21 cellular contexts compared by ENCODE assay signal in the genomic region with DNA sequence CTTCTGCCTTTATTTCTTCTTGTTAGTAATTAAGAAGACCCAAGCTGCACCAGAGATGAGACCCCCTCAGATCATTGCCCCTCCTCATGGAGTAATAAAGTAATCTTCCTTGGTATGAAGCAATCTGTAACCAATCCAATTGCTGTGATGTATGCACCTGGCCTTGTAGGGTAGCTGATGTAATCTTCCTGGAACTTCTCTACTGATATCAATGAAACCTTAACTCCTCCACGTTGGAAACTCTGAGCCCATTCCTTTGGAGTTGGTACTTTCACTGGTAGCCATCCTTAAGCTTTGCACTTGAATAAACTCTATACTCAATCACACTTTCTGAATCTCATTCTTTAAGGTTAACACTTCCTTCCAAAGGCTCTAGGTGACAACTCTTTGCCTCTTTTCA. TPM values are rescaled to one million over a fixed set of nuclear protein-coding genes. Genes with fewer than 3 reads are reported as not detected.
DNase-seq lines count a peak whose midpoint lies in the region; ATAC-seq and TF ChIP-seq lines count a peak whose summit lies in the region.
"Had no signal": no experiment of that assay in that cellular context is flagged by ENCODE, and none has a peak within 500 bp of the region (broad histone marks: within the 10 kb centered on the region; RNA-seq: fewer than 3 reads in every experiment).

No MANE protein-coding gene starts in this region.

- intact Hi-C loops in natural killer cell (cut with micrococcal nuclease): no loop called here

- no peak overlapping the region for H3K4me3 ChIP-seq in fibroblast of pulmonary artery (replicated peaks; ENCODE audit: low read depth, low read length)
- H3K4me3 ChIP-seq: A549; BLaER1 treated with 17β-estradiol and CSF1 and Interleukin-3, amounts not matched to agents 10 nM and 100 nM had no signal

- H3K4me1 Mint-ChIP-seq in natural killer cell: peaks cover 10 to 11% of the 10 kb centered on the region in 2 donors
- H3K4me1 Mint-ChIP-seq in natural killer cell treated with Interleukin-12 subunit alpha and Interleukin-12 subunit beta and Interleukin-15 and Interleukin-18, amount 100 ng/mL, for 72 hours (ENCODE audit: low read depth in 2 of 2): peaks cover 0 to 8% of the 10 kb centered on the region in 2 donors
- H3K4me1 Mint-ChIP-seq in activated CD4-positive, alpha-beta T cell treated with anti-CD3 and anti-CD28 coated beads, Interleukin-2, amount 10 ng/mL, durations not matched to agents 7 days and 5 days: no peaks in the 10 kb centered on the region
- H3K4me1 Mint-ChIP-seq: B cell; CD4-positive, alpha-beta memory T cell; CD4-positive, CD25-positive, alpha-beta regulatory T cell had no signal

- H3K27ac Mint-ChIP-seq in natural killer cell: no peak overlapping the region
- H3K27ac Mint-ChIP-seq in natural killer cell treated with Interleukin-12 subunit alpha and Interleukin-12 subunit beta and Interleukin-15 and Interleukin-18, amount 100 ng/mL, for 72 hours: no peak overlapping the region
- no peak overlapping the region for H3K27ac Mint-ChIP-seq in activated CD4-positive, alpha-beta T cell treated with anti-CD3 and anti-CD28 coated beads, Interleukin-2, amount 10 ng/mL, durations not matched to agents 7 days and 5 days
- H3K27ac Mint-ChIP-seq: B cell; CD4-positive, alpha-beta memory T cell; CD4-positive, CD25-positive, alpha-beta regulatory T cell had no signal

- ATAC-seq in natural killer cell (peak in 2 of 3 donors; percentile 46 to 69), omental fat pad (ENCODE audit: low FRiP score) (peak; percentile 94), HG03039 (IDR thresholded peaks at IDR 0.05; ENCODE audit: unreplicated experiment) (no peak)
- ATAC-seq in natural killer cell treated with Interleukin-12 subunit alpha and Interleukin-12 subunit beta and Interleukin-15 and Interleukin-18, amount 100 ng/mL, for 72 hours: no peak
- ATAC-seq: A549 had no signal

- POLR2A ChIA-PET in activated CD4-positive, alpha-beta T cell treated with anti-CD3 and anti-CD28 coated beads, Interleukin-2, amount 10 ng/mL, durations not matched to agents 7 days and 5 days (lab: Charles Lee): no interaction called here

- TF ChIP-seq CTCF in natural killer cell (IDR thresholded peaks at IDR 0.05) (no peak), fibroblast of pulmonary artery (IDR thresholded peaks at IDR 0.05; ENCODE audit: low read length, missing control alignments) (no peak), omental fat pad (IDR thresholded peaks at IDR 0.05) (no peak)

- H3K36me3 Mint-ChIP-seq in natural killer cell: no peaks in the 10 kb centered on the region
- no peaks in the 10 kb centered on the region for H3K36me3 Mint-ChIP-seq in natural killer cell treated with Interleukin-12 subunit alpha and Interleukin-12 subunit beta and Interleukin-15 and Interleukin-18, amount 100 ng/mL, for 72 hours
- no peaks in the 10 kb centered on the region for H3K36me3 Mint-ChIP-seq in activated CD4-positive, alpha-beta T cell treated with anti-CD3 and anti-CD28 coated beads, Interleukin-2, amount 10 ng/mL, durations not matched to agents 7 days and 5 days (ENCODE audit: low read depth)
- H3K36me3 Mint-ChIP-seq: CD4-positive, alpha-beta memory T cell; CD4-positive, CD25-positive, alpha-beta regulatory T cell; CD8-positive, alpha-beta memory T cell had no signal

- CTCF ChIA-PET in activated CD4-positive, alpha-beta T cell treated with anti-CD3 and anti-CD28 coated beads, Interleukin-2, amount 10 ng/mL, durations not matched to agents 7 days and 5 days (lab: Charles Lee): no interaction called here

- DNase-seq in natural killer cell (no peak), amniotic epithelial cell (ENCODE audit: low read depth) (peak; percentile 83), fibroblast of pulmonary artery (ENCODE audit: low read depth) (peak; percentile 14), omental fat pad (ENCODE audit: low spot score) (no peak), NCI-H187 treated with DMSO at 0.1 percent for 48 hours (lab: John Stamatoyannopoulos, UW) (no peak)
- no peak for DNase-seq in natural killer cell treated with Interleukin-12 subunit alpha and Interleukin-12 subunit beta and Interleukin-15 and Interleukin-18, amount 100 ng/mL, for 72 hours (ENCODE audit: low spot score)
- no peak for DNase-seq in activated CD4-positive, alpha-beta T cell treated with anti-CD3 and anti-CD28 coated beads, Interleukin-2, amount 10 ng/mL, durations not matched to agents 7 days and 5 days
- DNase-seq: AML-193; CD4-positive, alpha-beta memory T cell; CD4-positive, CD25-positive, alpha-beta regulatory T cell; CD8-positive, alpha-beta memory T cell; COR-L47; DMS 273 treated with DMSO at 0.1 percent for 48 hours; DMS153; DMS53; DMS79; GF-D8 had no signal

- H3K4me3 Mint-ChIP-seq in natural killer cell: no peak overlapping the region
- H3K4me3 Mint-ChIP-seq in natural killer cell treated with Interleukin-12 subunit alpha and Interleukin-12 subunit beta and Interleukin-15 and Interleukin-18, amount 100 ng/mL, for 72 hours: no peak overlapping the region
- H3K4me3 Mint-ChIP-seq in activated CD4-positive, alpha-beta T cell treated with anti-CD3 and anti-CD28 coated beads, Interleukin-2, amount 10 ng/mL, durations not matched to agents 7 days and 5 days: no peak overlapping the region
- H3K4me3 Mint-ChIP-seq: B cell; CD4-positive, alpha-beta memory T cell; CD4-positive, CD25-positive, alpha-beta regulatory T cell; CD8-positive, alpha-beta memory T cell had no signal

- H3K9me3 Mint-ChIP-seq in natural killer cell: no peaks in the 10 kb centered on the region
- no peaks in the 10 kb centered on the region for H3K9me3 Mint-ChIP-seq in natural killer cell treated with Interleukin-12 subunit alpha and Interleukin-12 subunit beta and Interleukin-15 and Interleukin-18, amount 100 ng/mL, for 72 hours
- peaks cover 5% of the 10 kb centered on the region for H3K9me3 Mint-ChIP-seq in activated CD4-positive, alpha-beta T cell treated with anti-CD3 and anti-CD28 coated beads, Interleukin-2, amount 10 ng/mL, durations not matched to agents 7 days and 5 days
- H3K9me3 Mint-ChIP-seq: CD4-positive, CD25-positive, alpha-beta regulatory T cell had no signal

- peaks cover 11 to 25% of the 10 kb centered on the region in 2 donors for H3K27me3 Mint-ChIP-seq in natural killer cell (ENCODE audit: low read depth in 2 of 2)
- H3K27me3 Mint-ChIP-seq in natural killer cell treated with Interleukin-12 subunit alpha and Interleukin-12 subunit beta and Interleukin-15 and Interleukin-18, amount 100 ng/mL, for 72 hours: peaks cover 19 to 20% of the 10 kb centered on the region in 2 donors
- H3K27me3 Mint-ChIP-seq in activated CD4-positive, alpha-beta T cell treated with anti-CD3 and anti-CD28 coated beads, Interleukin-2, amount 10 ng/mL, durations not matched to agents 7 days and 5 days: no peaks in the 10 kb centered on the region

RNA-seq across cellular contexts. Expression of gene NSG1, which starts 31.6 kb away (rescaled TPM):
- total RNA-seq in natural killer cell (1 to 10 TPM in 2 of 3 donors, not detected in 1; 1.2 to 5.8 TPM), omental fat pad (10 to 100 TPM in 1 of 4 donors, 1 to 10 TPM in 3; 1.6 to 15.3 (median 6.3) TPM)
- total RNA-seq in natural killer cell treated with Interleukin-12 subunit alpha and Interleukin-12 subunit beta and Interleukin-15 and Interleukin-18, amount 100 ng/mL, for 72 hours: under 1 TPM in 1 of 2 donors, not detected in 1; 0.38 TPM
- total RNA-seq in activated CD4-positive, alpha-beta T cell treated with anti-CD3 and anti-CD28 coated beads, Interleukin-2, amount 10 ng/mL, durations not matched to agents 7 days and 5 days: 10 to 100 TPM; 11.0 to 11.9 TPM
- total RNA-seq: B cell had no signal

Comparison
In these comparisons a context has a peak if more than half of its experiments do, and no peak if none do; other contexts are left out.
1. ATAC-seq: peak in natural killer cell (2 of 3) and omental fat pad (single experiment); none in natural killer cell treated with Interleukin-12 subunit alpha and Interleukin-12 subunit beta and Interleukin-15 and Interleukin-18, amount 100 ng/mL, for 72 hours (0 of 2) and HG03039 (single experiment).
2. DNase-seq: peak in amniotic epithelial cell (single experiment) and fibroblast of pulmonary artery (single experiment); none in natural killer cell (single experiment), natural killer cell treated with Interleukin-12 subunit alpha and Interleukin-12 subunit beta and Interleukin-15 and Interleukin-18, amount 100 ng/mL, for 72 hours (single experiment), omental fat pad (single experiment), activated CD4-positive, alpha-beta T cell treated with anti-CD3 and anti-CD28 coated beads, Interleukin-2, amount 10 ng/mL, durations not matched to agents 7 days and 5 days (single experiment) and NCI-H187 treated with DMSO at 0.1 percent for 48 hours (single experiment).